In the genomic region with DNA sequence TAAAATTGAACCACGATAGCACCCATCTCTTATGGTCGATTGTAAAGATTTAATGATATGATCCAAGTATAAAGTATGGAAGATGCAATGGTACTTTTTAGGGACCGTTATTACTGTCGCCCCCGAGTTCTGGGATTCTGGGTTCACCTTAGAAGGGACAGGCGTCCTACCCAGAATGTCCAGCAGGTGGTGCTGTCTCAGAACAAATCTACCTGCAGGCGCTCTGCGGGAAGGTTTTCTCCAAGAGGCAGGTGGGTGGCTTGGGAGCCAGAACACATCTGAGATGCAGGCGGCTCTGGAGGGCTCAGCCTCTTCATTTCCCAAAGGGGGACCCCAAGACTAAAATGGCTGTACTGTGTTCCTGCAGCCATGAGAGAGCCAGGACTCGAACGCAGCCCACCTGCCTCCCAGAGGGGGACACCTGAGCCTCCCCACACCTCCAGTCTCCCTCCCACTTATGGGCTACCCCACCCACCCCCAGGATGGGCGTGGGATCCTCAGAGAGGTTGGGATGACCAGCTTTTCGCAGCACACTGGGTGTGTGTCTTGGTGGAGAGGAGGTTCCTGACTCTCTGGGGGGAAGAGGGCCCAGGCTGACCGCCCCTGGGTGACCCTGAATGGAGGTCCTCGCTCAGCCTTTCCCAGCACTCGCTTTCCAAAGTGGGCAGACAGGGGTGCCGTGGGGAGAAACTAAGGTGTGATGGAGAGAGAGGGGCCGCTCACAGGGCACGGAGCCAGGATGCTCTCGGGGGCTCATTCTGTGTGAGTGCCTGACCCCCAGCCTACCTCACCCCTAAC, we compare ENCODE assay signal across 1 cellular context.
TF ChIP-seq lines count a peak whose summit lies in the region.

No MANE protein-coding gene starts in this region.

TF ChIP-seq in GM23338, 12 proteins besides CTCF, POLR2A, EP300 and RAD21 (continued from another document):
- 0 out of 2 replicates have a peak, but pooled peaks have one; percentile 3 for TF ChIP-seq ZNF331 (CRISPR knock-in tag; IDR thresholded peaks at IDR 0.05; ENCODE audit: low read depth)
- TF ChIP-seq POLR2AphosphoS5 (IDR thresholded peaks at IDR 0.05; ENCODE audit: low read depth): no peak
TF ChIP-seq in GM23338: peak in this region for 1.
